Comparison of ENCODE assay signal across 9 cellular contexts in the genomic region with DNA sequence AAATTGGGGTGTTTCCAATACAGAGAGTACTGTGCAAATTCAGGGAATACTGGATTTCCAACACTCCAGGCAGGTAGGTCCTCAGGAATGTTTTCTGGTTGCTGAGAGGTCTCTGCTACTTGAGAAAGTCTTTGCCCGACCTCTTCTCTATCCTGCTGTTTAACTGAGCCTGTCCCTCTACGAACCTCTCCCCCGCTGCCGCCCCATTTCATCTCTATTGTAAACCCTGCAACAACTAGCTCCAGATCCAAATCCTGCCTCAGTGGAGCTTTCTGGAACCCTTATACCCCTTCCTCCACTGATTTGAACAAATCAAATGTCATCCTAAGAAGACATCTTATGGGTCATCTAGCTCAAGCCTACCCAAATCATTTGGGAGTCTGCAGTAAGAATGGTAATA. TPM values are rescaled to one million over a fixed set of nuclear protein-coding genes. Genes with fewer than 3 reads are reported as not detected.
DNase-seq lines count a peak whose midpoint lies in the region; ATAC-seq, FAIRE-seq and TF ChIP-seq lines count a peak whose summit lies in the region.
"Had no signal": no experiment of that assay in that cellular context is flagged by ENCODE, and none has a peak within 500 bp of the region (broad histone marks: within the 10 kb centered on the region; RNA-seq: fewer than 3 reads in every experiment).

No MANE protein-coding gene starts in this region.

- H3K27ac ChIP-seq in cardiac muscle cell (no peak overlapping the region), astrocyte (ENCODE audit: low read depth, low read length) (no peak overlapping the region), lower lobe of right lung (no peak overlapping the region), upper lobe of right lung (peak overlapping the region; percentile 98)

- H3K9me3 Mint-ChIP-seq in astrocyte (ENCODE audit: unreplicated experiment): peaks cover 7% of the 10 kb centered on the region

- H3K27me3 ChIP-seq in cardiac muscle cell: no peaks in the 10 kb centered on the region
- H3K27me3 ChIP-seq in astrocyte (ENCODE audit: insufficient read depth, low read length): no peaks in the 10 kb centered on the region
- H3K27me3 ChIP-seq in lower lobe of right lung (ENCODE audit: low read depth): no peaks in the 10 kb centered on the region
- H3K27me3 ChIP-seq in upper lobe of right lung: no peaks in the 10 kb centered on the region

- H3K4me3 ChIP-seq in cardiac muscle cell: peak overlapping the region; percentile 40
- peak overlapping the region; percentile 91 for H3K4me3 ChIP-seq in astrocyte (ENCODE audit: insufficient read depth, low read depth, low read length)
- H3K4me3 ChIP-seq in lower lobe of right lung: peak overlapping the region; percentile 92
- H3K4me3 ChIP-seq in upper lobe of right lung: peak overlapping the region; percentile 85

- H3K9me3 ChIP-seq in cardiac muscle cell (ENCODE audit: low read depth): no peaks in the 10 kb centered on the region
- peaks cover 3% of the 10 kb centered on the region for H3K9me3 ChIP-seq in astrocyte (ENCODE audit: insufficient read depth, low read depth, low read length)
- no peaks in the 10 kb centered on the region for H3K9me3 ChIP-seq in lower lobe of right lung
- no peaks in the 10 kb centered on the region for H3K9me3 ChIP-seq in upper lobe of right lung

- H3K4me1 ChIP-seq in cardiac muscle cell (ENCODE audit: low read depth): peaks cover 3% of the 10 kb centered on the region
- peaks cover 13% of the 10 kb centered on the region for H3K4me1 ChIP-seq in astrocyte (ENCODE audit: insufficient read depth, low read length)
- H3K4me1 ChIP-seq in lower lobe of right lung: peaks cover 46% of the 10 kb centered on the region
- H3K4me1 ChIP-seq in upper lobe of right lung: peaks cover 37% of the 10 kb centered on the region

- intact Hi-C loops in Right ventricle myocardium superior (cut with DNase I): no loop called here
- intact Hi-C loops in lower lobe of right lung (cut with DNase I): no loop called here
- intact Hi-C loops in upper lobe of right lung (cut with DNase I): no loop called here

- DNase-seq in cardiac muscle cell (ENCODE audit: low read depth in 1 of 2, low spot score in 1 of 2) (no peak), Right ventricle myocardium superior (no peak), astrocyte (ENCODE audit: low read depth) (no peak), lower lobe of right lung (no peak), upper lobe of right lung (no peak), NOMO-1 (lab: John Stamatoyannopoulos, UW; ENCODE audit: unreplicated experiment in 2 of 2) (no peak), NCI-H748 treated with DMSO at 0.1 percent for 48 hours (lab: John Stamatoyannopoulos, UW) (no peak), ACHN (no peak)
- DNase-seq: RPMI8226 had no signal

- H3K9ac ChIP-seq in astrocyte (ENCODE audit: low read length): peak overlapping the region; percentile 98

- TF ChIP-seq CTCF in cardiac muscle cell (IDR thresholded peaks at IDR 0.05; ENCODE audit: low read depth, low read length): no peak
- no peak for TF ChIP-seq CTCF in astrocyte (IDR thresholded peaks at IDR 0.05; ENCODE audit: insufficient read depth, low read depth, low read length)
- no peak for TF ChIP-seq CTCF in lower lobe of right lung (IDR thresholded peaks at IDR 0.05)
- no peak for TF ChIP-seq CTCF in upper lobe of right lung (IDR thresholded peaks at IDR 0.05)

- peaks cover 19% of the 10 kb centered on the region for H3K36me3 Mint-ChIP-seq in astrocyte (ENCODE audit: low read depth, unreplicated experiment)

- no peak overlapping the region for H2AFZ ChIP-seq in astrocyte (ENCODE audit: low read depth, low read length)

- peaks cover 97% of the 10 kb centered on the region for H3K79me2 ChIP-seq in astrocyte (ENCODE audit: insufficient read depth, low read length)

- H3K27me3 Mint-ChIP-seq in astrocyte (ENCODE audit: low read depth, unreplicated experiment): no peaks in the 10 kb centered on the region

- no peak for FAIRE-seq in astrocyte (lab: Jason Lieb, UNC)

- H3K4me3 Mint-ChIP-seq in astrocyte (ENCODE audit: unreplicated experiment): peak overlapping the region; percentile 98

- peak overlapping the region; percentile 97 for H3K27ac Mint-ChIP-seq in astrocyte (ENCODE audit: unreplicated experiment)

- ATAC-seq in Right ventricle myocardium superior (ENCODE audit: poor library complexity) (no peak), lower lobe of right lung (no peak), upper lobe of right lung (no peak)

- in situ Hi-C loops in ACHN (cut with HindIII; ENCODE audit: low pct_ligation_motif_present, low pct_unique_long_range_greater_than_20kb, low sequenced_read_pairs): no loop called here

- H4K20me1 ChIP-seq in astrocyte (ENCODE audit: insufficient read depth, low read length): peaks cover 57% of the 10 kb centered on the region

- H3K4me1 Mint-ChIP-seq in astrocyte (ENCODE audit: low read depth, unreplicated experiment): peaks cover 32% of the 10 kb centered on the region

- H3K36me3 ChIP-seq in cardiac muscle cell (peaks cover 3% of the 10 kb centered on the region), astrocyte (ENCODE audit: insufficient read depth, low read length) (peaks cover 25% of the 10 kb centered on the region), lower lobe of right lung (peaks cover 39% of the 10 kb centered on the region), upper lobe of right lung (peaks cover 17% of the 10 kb centered on the region)

- peak overlapping the region; percentile 93 for H3K4me2 ChIP-seq in astrocyte (ENCODE audit: low read length)

RNA-seq across cellular contexts. Expression of a gene that starts 1.3 kb away (rescaled TPM):
- 48.0 and 53.2 TPM in 2 replicates for total RNA-seq in cardiac muscle cell
- polyA plus RNA-seq in cardiac muscle cell: 85.5 and 101 TPM in 2 replicates
- total RNA-seq in Right ventricle myocardium superior: 41.1 TPM
- total RNA-seq in astrocyte: 112 and 113 TPM in 2 replicates
- total RNA-seq in lower lobe of right lung: 68.1 TPM
- 68.0 TPM for total RNA-seq in upper lobe of right lung

RNA-seq across cellular contexts. Expression of a gene that starts 1.4 kb away (rescaled TPM):
- total RNA-seq in cardiac muscle cell: 8.3 and 10.6 TPM in 2 replicates
- 12.5 and 14.8 TPM in 2 replicates for polyA plus RNA-seq in cardiac muscle cell
- 1.7 TPM for total RNA-seq in Right ventricle myocardium superior
- 6.5 and 6.7 TPM in 2 replicates for total RNA-seq in astrocyte
- 3.7 TPM for total RNA-seq in lower lobe of right lung
- 3.9 TPM for total RNA-seq in upper lobe of right lung

RNA-seq across cellular contexts. Expression of a gene that starts 12.3 kb away (rescaled TPM):
- total RNA-seq in cardiac muscle cell (0.04 TPM in 1 of 2 replicates, not detected in the other), Right ventricle myocardium superior (not detected), astrocyte (not detected in 2 replicates), lower lobe of right lung (not detected), upper lobe of right lung (not detected)
- 0.28 and 0.37 TPM in 2 replicates for polyA plus RNA-seq in cardiac muscle cell

RNA-seq across cellular contexts. Expression of a gene that starts 25.8 kb away (rescaled TPM):
- 0.09 TPM in 1 of 2 replicates, not detected in the other for total RNA-seq in cardiac muscle cell
- polyA plus RNA-seq in cardiac muscle cell: 0.05 TPM in 1 of 2 replicates, not detected in the other
- total RNA-seq in Right ventricle myocardium superior: not detected
- total RNA-seq in astrocyte: not detected in 2 replicates
- total RNA-seq in lower lobe of right lung: not detected
- not detected for total RNA-seq in upper lobe of right lung

RNA-seq across cellular contexts. Expression of a gene that starts 31.6 kb away (rescaled TPM):
- total RNA-seq in cardiac muscle cell (not detected in 2 replicates), Right ventricle myocardium superior (0.19 TPM), astrocyte (not detected in 2 replicates), lower lobe of right lung (not detected), upper lobe of right lung (not detected)
- polyA plus RNA-seq in cardiac muscle cell: 0.07 TPM in 1 of 2 replicates, not detected in the other

Comparison
In these comparisons a context has a peak if more than half of its experiments do, and no peak if none do; other contexts are left out.
1. H3K4me3 ChIP-seq: peak in every context shown above with its lines; median percentile 92 in lower lobe of right lung; 91 in astrocyte; 85 in upper lobe of right lung; 40 in cardiac muscle cell.